In the genomic region with DNA sequence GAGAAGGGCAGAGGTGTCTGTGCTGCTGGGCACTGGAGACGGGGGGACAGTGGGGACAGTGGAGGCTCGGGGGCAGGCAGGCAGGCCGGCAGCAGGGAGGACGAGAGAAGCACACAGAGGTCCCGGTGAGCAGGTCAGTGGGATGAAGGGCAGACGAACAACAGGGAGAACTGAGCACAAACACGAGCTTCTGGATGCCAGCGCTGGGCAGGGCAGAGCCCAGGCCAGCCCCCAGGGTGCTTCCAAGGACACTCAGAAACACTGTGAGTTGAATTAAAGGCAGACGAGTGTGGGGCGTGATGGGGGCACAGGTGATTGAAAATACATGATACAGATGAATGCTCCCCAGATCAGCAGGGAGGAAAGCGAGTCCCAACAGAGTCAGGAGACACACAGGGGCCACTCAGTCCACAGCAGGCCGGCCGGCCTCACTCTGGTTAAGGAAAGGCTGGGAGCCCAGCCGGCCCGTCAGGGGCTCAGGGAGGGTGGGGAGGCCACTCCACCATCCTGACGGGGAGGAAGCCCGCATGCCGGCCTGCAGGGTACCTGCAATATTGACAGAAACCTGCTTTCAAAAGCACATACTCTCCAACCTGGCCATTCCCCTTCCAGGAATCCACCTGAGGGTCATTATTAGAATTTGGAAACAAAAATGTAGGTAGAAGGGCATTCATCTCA, we compare ENCODE assay signal across 19 cellular contexts. TPM values are rescaled to one million over a fixed set of nuclear protein-coding genes. Genes with fewer than 3 reads are reported as not detected.
A peak's percentile ranks its signal among the peaks of the same experiment; 100 is the strongest.
DNase-seq lines count a peak whose midpoint lies in the region; ATAC-seq, FAIRE-seq and TF ChIP-seq lines count a peak whose summit lies in the region.
"Had no signal": no experiment of that assay in that cellular context is flagged by ENCODE, and none has a peak within 500 bp of the region (broad histone marks: within the 10 kb centered on the region; RNA-seq: fewer than 3 reads in every experiment).

No MANE protein-coding gene starts in this region.

- POLR2A ChIA-PET in RWPE1 (lab: Yijun Ruan, JAX; ENCODE audit: low non-redundant PET) (no interaction called here), HepG2 (lab: Yijun Ruan, JAX) (no interaction called here), A673 (lab: Charles Lee; ENCODE audit: low non-redundant PET) (no interaction called here)

- H3K27ac Mint-ChIP-seq in activated T-helper 1 cell treated with anti-CD3 and anti-CD28 coated beads, Interleukin-12 subunit alpha, Interleukin-12 subunit beta, Interleukin-2, Interleukin-4 antibody, amounts not matched to agents 30 ng/mL and 10 ng/mL and 1 ng/mL, durations not matched to agents 14 hours and 24 hours and 36 hours, result peak overlapping the region; percentile 48
- H3K27ac Mint-ChIP-seq: activated CD4-positive, alpha-beta memory T cell treated with anti-CD3 and anti-CD28 coated beads, Interleukin-2, amount 10 ng/mL, durations not matched to agents 7 days and 5 days had no signal

- H3K27ac ChIP-seq in RWPE1 (peak overlapping the region; percentile 31; the same call in 1 of the 2 replicates), HepG2 (ENCODE audit: extremely low read length, insufficient read depth, low read length) (peak overlapping the region; percentile 40), psoas muscle (no peak overlapping the region), A673 (ENCODE audit: low read depth, low read length, poor library complexity, severe bottlenecking) (no peak overlapping the region)
- H3K27ac ChIP-seq: colonic mucosa, epithelial cell of prostate, tibial nerve had no signal

- in situ Hi-C loops in HepG2 (cut with HindIII; ENCODE audit: extremely low pct_ligation_motif_present, low pct_unique_long_range_greater_than_20kb), result no loop called here

- TF ChIP-seq POLR2A in HepG2 (IDR thresholded peaks at IDR 0.05; ENCODE audit: insufficient read depth in 1 of 2, low read depth in 2 of 2, low read length in 2 of 2), result no peak

- peaks cover 10 to 22% of the 10 kb centered on the region in 2 experiments for H3K36me3 ChIP-seq in HepG2 (replicated peaks in 1 of 2; ENCODE audit: control insufficient read depth in 1 of 2, insufficient read depth in 2 of 2, low read length in 2 of 2)
- no peaks in the 10 kb centered on the region for H3K36me3 ChIP-seq in psoas muscle (ENCODE audit: insufficient read depth in 1 of 2, low read depth in 1 of 2)
- H3K36me3 ChIP-seq in A673 (ENCODE audit: insufficient read depth, low read length, poor library complexity, severe bottlenecking), result peaks cover 46% of the 10 kb centered on the region
- H3K36me3 ChIP-seq: colonic mucosa had no signal

- ATAC-seq in HepG2 (no peak), psoas muscle (no peak)

- CTCF ChIA-PET in RWPE1 (lab: Yijun Ruan, JAX), result no interaction called here
- CTCF ChIA-PET in HepG2 (lab: Yijun Ruan, JAX; ENCODE audit: low intra/inter-chr PET ratio, low total read pairs), result no interaction called here
- CTCF ChIA-PET in A673 (lab: Charles Lee), result no interaction called here

- H3K9ac ChIP-seq in HepG2 (ENCODE audit: insufficient read depth, low read depth, low read length), result no peak overlapping the region

- H3K27me3 ChIP-seq in HepG2 (ENCODE audit: control insufficient read depth in 1 of 2, insufficient read depth in 2 of 2, low read length in 2 of 2) (no peaks in the 10 kb centered on the region), psoas muscle (ENCODE audit: insufficient read depth in 3 of 3, low read length in 2 of 3) (no peaks in the 10 kb centered on the region), A673 (replicated peaks; ENCODE audit: insufficient read depth, low read depth, low read length, poor library complexity) (no peaks in the 10 kb centered on the region)
- H3K27me3 ChIP-seq: colonic mucosa, tibial nerve had no signal

- WGBS in HepG2 (ENCODE audit: low lambda C conversion rate), result 94% methylated on average over 18 of the region's 18 CpGs
- WGBS in psoas muscle, 3 donors, result 88 to 90% (median 89%) methylated on average over 18 of the region's 18 CpGs

- no peak for DNase-seq in RWPE1 (ENCODE audit: low spot score)
- no peak for DNase-seq in activated T-helper 1 cell treated with anti-CD3 and anti-CD28 coated beads, Interleukin-12 subunit alpha, Interleukin-12 subunit beta, Interleukin-2, Interleukin-4 antibody, amounts not matched to agents 30 ng/mL and 10 ng/mL and 1 ng/mL, durations not matched to agents 14 hours and 24 hours and 36 hours (ENCODE audit: low spot score)
- no peak for DNase-seq in HepG2 (ENCODE audit: low spot score)
- DNase-seq in psoas muscle, result peak; percentile 2 to 19
- no peak for DNase-seq in CD1c-positive myeloid dendritic cell (ENCODE audit: extremely low spot score)
- no peak for DNase-seq in NCI-H1694 (lab: John Stamatoyannopoulos, UW)
- DNase-seq in NOMO-1 treated with DMSO at 0.1 percent for 48 hours (lab: John Stamatoyannopoulos, UW; ENCODE audit: unreplicated experiment), result no peak
- DNase-seq in A673 (ENCODE audit: low spot score), result no peak
- DNase-seq: activated CD4-positive, alpha-beta memory T cell treated with anti-CD3 and anti-CD28 coated beads, Interleukin-2, amount 10 ng/mL, durations not matched to agents 7 days and 5 days; activated gamma-delta T cell; colonic mucosa; DMS153; mesenchymal stem cell; MV-4-11; NCI-H2029 had no signal

- intact Hi-C loops in activated T-helper 1 cell treated with anti-CD3 and anti-CD28 coated beads, Interleukin-12 subunit alpha, Interleukin-12 subunit beta, Interleukin-2, Interleukin-4 antibody, amounts not matched to agents 30 ng/mL and 10 ng/mL and 1 ng/mL, durations not matched to agents 14 hours and 24 hours and 36 hours (cut with micrococcal nuclease), result no loop called here
- intact Hi-C loops in HepG2 (cut with micrococcal nuclease; ENCODE audit: unreplicated experiment), result loop anchor here (2.0 kb wide), 1 partner anchor 19 kb away; no protein-coding TSS in a partner anchor
- intact Hi-C loops in psoas muscle (cut with DNase I), result no loop called here
- intact Hi-C loops in A673 (cut with micrococcal nuclease; ENCODE audit: unreplicated experiment), result no loop called here

- H3K9me3 Mint-ChIP-seq in activated T-helper 1 cell treated with anti-CD3 and anti-CD28 coated beads, Interleukin-12 subunit alpha, Interleukin-12 subunit beta, Interleukin-2, Interleukin-4 antibody, amounts not matched to agents 30 ng/mL and 10 ng/mL and 1 ng/mL, durations not matched to agents 14 hours and 24 hours and 36 hours, result no peaks in the 10 kb centered on the region
- H3K9me3 Mint-ChIP-seq: activated CD4-positive, alpha-beta memory T cell treated with anti-CD3 and anti-CD28 coated beads, Interleukin-2, amount 10 ng/mL, durations not matched to agents 7 days and 5 days had no signal

- no peak overlapping the region for H3K4me3 Mint-ChIP-seq in activated T-helper 1 cell treated with anti-CD3 and anti-CD28 coated beads, Interleukin-12 subunit alpha, Interleukin-12 subunit beta, Interleukin-2, Interleukin-4 antibody, amounts not matched to agents 30 ng/mL and 10 ng/mL and 1 ng/mL, durations not matched to agents 14 hours and 24 hours and 36 hours
- H3K4me3 Mint-ChIP-seq: activated CD4-positive, alpha-beta memory T cell treated with anti-CD3 and anti-CD28 coated beads, Interleukin-2, amount 10 ng/mL, durations not matched to agents 7 days and 5 days had no signal

- H3K4me3 ChIP-seq in HepG2 (replicated peaks in 1 of 3; ENCODE audit: insufficient read depth in 1 of 3, low read depth in 2 of 3, low read length in 3 of 3) (no peak overlapping the region), psoas muscle (no peak overlapping the region), A673 (ENCODE audit: low read depth, low read length, poor library complexity, severe bottlenecking) (no peak overlapping the region)
- H3K4me3 ChIP-seq: colonic mucosa, tibial nerve had no signal

- H3K79me2 ChIP-seq in HepG2 (ENCODE audit: insufficient read depth, low read length), result no peaks in the 10 kb centered on the region

- H3K36me3 Mint-ChIP-seq in activated T-helper 1 cell treated with anti-CD3 and anti-CD28 coated beads, Interleukin-12 subunit alpha, Interleukin-12 subunit beta, Interleukin-2, Interleukin-4 antibody, amounts not matched to agents 30 ng/mL and 10 ng/mL and 1 ng/mL, durations not matched to agents 14 hours and 24 hours and 36 hours (ENCODE audit: low read depth), result peaks cover 17% of the 10 kb centered on the region

- H3K4me1 ChIP-seq in HepG2 (ENCODE audit: insufficient read depth, low read length), result peaks cover 54% of the 10 kb centered on the region
- H3K4me1 ChIP-seq in psoas muscle, result no peaks in the 10 kb centered on the region
- H3K4me1 ChIP-seq in A673 (ENCODE audit: insufficient read depth, low read length, poor library complexity, severe bottlenecking), result no peaks in the 10 kb centered on the region

- no peak for FAIRE-seq in HepG2 (lab: Jason Lieb, UNC)
- FAIRE-seq: frontal cortex, TTC549 had no signal

- BruUV-seq in HepG2 (replicated peaks; lab: Mats Ljungman, UMichigan) (no TSS peak), A673 (replicated peaks; lab: Mats Ljungman, UMichigan) (no TSS peak)

- H2AFZ ChIP-seq in HepG2 (ENCODE audit: low read length), result no peak overlapping the region

- H3K27me3 Mint-ChIP-seq in activated T-helper 1 cell treated with anti-CD3 and anti-CD28 coated beads, Interleukin-12 subunit alpha, Interleukin-12 subunit beta, Interleukin-2, Interleukin-4 antibody, amounts not matched to agents 30 ng/mL and 10 ng/mL and 1 ng/mL, durations not matched to agents 14 hours and 24 hours and 36 hours (ENCODE audit: insufficient read depth), result no peaks in the 10 kb centered on the region
- H3K27me3 Mint-ChIP-seq: activated CD4-positive, alpha-beta memory T cell treated with anti-CD3 and anti-CD28 coated beads, Interleukin-2, amount 10 ng/mL, durations not matched to agents 7 days and 5 days had no signal

- no peaks in the 10 kb centered on the region for H4K20me1 ChIP-seq in HepG2 (ENCODE audit: insufficient read depth, low read length)

- TF ChIP-seq CTCF in RWPE1 (conservative IDR thresholded peaks at IDR 0.05; ENCODE audit: low read depth) (no peak), HepG2 (CRISPR knock-in tag; IDR thresholded peaks at IDR 0.05) (no peak), psoas muscle (IDR thresholded peaks at IDR 0.05) (no peak), A673 (conservative IDR thresholded peaks at IDR 0.05; ENCODE audit: low read depth, low read length) (no peak)

- no peaks in the 10 kb centered on the region for H3K9me3 ChIP-seq in HepG2 (ENCODE audit: low read length)
- H3K9me3 ChIP-seq in psoas muscle, result no peaks in the 10 kb centered on the region
- no peaks in the 10 kb centered on the region for H3K9me3 ChIP-seq in A673 (ENCODE audit: low read depth, low read length, poor library complexity, severe bottlenecking)
- H3K9me3 ChIP-seq: colonic mucosa, tibial nerve had no signal

- TF ChIP-seq EP300 in HepG2 (IDR thresholded peaks at IDR 0.05; ENCODE audit: low read depth in 2 of 2, low read length in 2 of 2), result no peak
- TF ChIP-seq EP300 in HepG2 (CRISPR knock-in tag; IDR thresholded peaks at IDR 0.05; ENCODE audit: borderline replicate concordance), result no peak

- H3K4me2 ChIP-seq in HepG2 (ENCODE audit: low read depth, low read length), result no peak overlapping the region

- H3K4me1 Mint-ChIP-seq in activated T-helper 1 cell treated with anti-CD3 and anti-CD28 coated beads, Interleukin-12 subunit alpha, Interleukin-12 subunit beta, Interleukin-2, Interleukin-4 antibody, amounts not matched to agents 30 ng/mL and 10 ng/mL and 1 ng/mL, durations not matched to agents 14 hours and 24 hours and 36 hours (ENCODE audit: low read depth), result peaks cover 8% of the 10 kb centered on the region

- TF ChIP-seq RAD21 in HepG2 (CRISPR knock-in tag; IDR thresholded peaks at IDR 0.05), result no peak

RNA-seq across cellular contexts. Expression of a gene that starts 14.1 kb away (rescaled TPM):
- total RNA-seq in activated T-helper 1 cell treated with anti-CD3 and anti-CD28 coated beads, Interleukin-12 subunit alpha, Interleukin-12 subunit beta, Interleukin-2, Interleukin-4 antibody, amounts not matched to agents 30 ng/mL and 10 ng/mL and 1 ng/mL, durations not matched to agents 14 hours and 24 hours and 36 hours, result 104 and 105 TPM in 2 replicates
- total RNA-seq in HepG2 (2016; rRNA removed; fragmentation: Illumina TruSeq; extraction: Trizol) (12.6 and 21.8 TPM in 2 replicates), psoas muscle (1 to 10 TPM; 1.4 to 2.8 (median 1.9) TPM), A673 (2021) (59.6 and 72.1 TPM in 2 replicates)
- 4.8 and 5.6 TPM in 2 replicates for total RNA-seq in HepG2 (2016; cell fraction: cytosol; rRNA removed; fragmentation: Illumina TruSeq; extraction: Trizol; ENCODE audit: low read depth)
- 11.0 and 23.6 TPM in 2 replicates for total RNA-seq in HepG2 (2016; cell fraction: insoluble cytoplasmic fraction; rRNA removed; fragmentation: Illumina TruSeq; extraction: Trizol)
- total RNA-seq in HepG2 (2016; cell fraction: membrane; rRNA removed; fragmentation: Illumina TruSeq; extraction: Trizol), result 10.8 TPM in 2 replicates
- 21.2 and 27.4 TPM in 2 replicates for total RNA-seq in HepG2 (2016; cell fraction: nucleus; rRNA removed; fragmentation: Illumina TruSeq; extraction: Trizol)
- polyA plus RNA-seq in HepG2 (2011; rRNA removed) (23.0 and 31.0 TPM in 2 replicates), psoas muscle (1 to 10 TPM; 2.3 to 3.8 (median 3.1) TPM)
- 14.5 and 24.7 TPM in 2 replicates for polyA plus RNA-seq in HepG2 (2011; cell fraction: cytosol; rRNA removed)
- 49.0 and 62.1 TPM in 2 replicates for polyA plus RNA-seq in HepG2 (2011; cell fraction: nucleus; rRNA removed)
- 18.0 and 36.8 TPM in 2 replicates for polyA plus RNA-seq in HepG2 (2012)
- polyA plus RNA-seq in HepG2 (2016; cell fraction: cytosol; fragmentation: Illumina TruSeq; extraction: Trizol; ENCODE audit: low read depth), result 3.7 and 4.0 TPM in 2 replicates
- polyA plus RNA-seq in HepG2 (2016; cell fraction: insoluble cytoplasmic fraction; fragmentation: Illumina TruSeq; extraction: Trizol; ENCODE audit: low read depth), result 11.1 and 13.0 TPM in 2 replicates
- polyA plus RNA-seq in HepG2 (2016; cell fraction: membrane; fragmentation: Illumina TruSeq; extraction: Trizol; ENCODE audit: low read depth), result 6.4 and 7.2 TPM in 2 replicates
- 44.5 and 46.0 TPM in 2 replicates for polyA plus RNA-seq in HepG2 (2016; cell fraction: nucleus; fragmentation: Illumina TruSeq; extraction: Trizol; ENCODE audit: insufficient read depth, low read depth)
- polyA minus RNA-seq in HepG2 (2011; rRNA and poly(A)+ RNA removed; ENCODE audit: low replicate concordance), result 42.0 and 128 TPM in 2 replicates
- polyA minus RNA-seq in HepG2 (2011; cell fraction: cytosol; rRNA and poly(A)+ RNA removed), result 32.2 and 34.4 TPM in 2 replicates
- polyA minus RNA-seq in HepG2 (2011; cell fraction: nucleus; rRNA and poly(A)+ RNA removed), result 12.2 and 14.7 TPM in 2 replicates

Comparison
In these comparisons a context has a peak if more than half of its experiments do, and no peak if none do; other contexts are left out.
1. DNase-seq: peak in psoas muscle (2 of 2); none in RWPE1 (single experiment), activated T-helper 1 cell treated with anti-CD3 and anti-CD28 coated beads, Interleukin-12 subunit alpha, Interleukin-12 subunit beta, Interleukin-2, Interleukin-4 antibody, amounts not matched to agents 30 ng/mL and 10 ng/mL and 1 ng/mL, durations not matched to agents 14 hours and 24 hours and 36 hours (single experiment), HepG2 (single experiment), CD1c-positive myeloid dendritic cell (single experiment), NCI-H1694 (single experiment), NOMO-1 treated with DMSO at 0.1 percent for 48 hours (single experiment) and A673 (single experiment).
2. H3K27ac ChIP-seq: peak in RWPE1 (single experiment) and HepG2 (single experiment); none in psoas muscle (single experiment) and A673 (single experiment).